Comparison of ENCODE assay signal across 1 cellular context in the genomic region with DNA sequence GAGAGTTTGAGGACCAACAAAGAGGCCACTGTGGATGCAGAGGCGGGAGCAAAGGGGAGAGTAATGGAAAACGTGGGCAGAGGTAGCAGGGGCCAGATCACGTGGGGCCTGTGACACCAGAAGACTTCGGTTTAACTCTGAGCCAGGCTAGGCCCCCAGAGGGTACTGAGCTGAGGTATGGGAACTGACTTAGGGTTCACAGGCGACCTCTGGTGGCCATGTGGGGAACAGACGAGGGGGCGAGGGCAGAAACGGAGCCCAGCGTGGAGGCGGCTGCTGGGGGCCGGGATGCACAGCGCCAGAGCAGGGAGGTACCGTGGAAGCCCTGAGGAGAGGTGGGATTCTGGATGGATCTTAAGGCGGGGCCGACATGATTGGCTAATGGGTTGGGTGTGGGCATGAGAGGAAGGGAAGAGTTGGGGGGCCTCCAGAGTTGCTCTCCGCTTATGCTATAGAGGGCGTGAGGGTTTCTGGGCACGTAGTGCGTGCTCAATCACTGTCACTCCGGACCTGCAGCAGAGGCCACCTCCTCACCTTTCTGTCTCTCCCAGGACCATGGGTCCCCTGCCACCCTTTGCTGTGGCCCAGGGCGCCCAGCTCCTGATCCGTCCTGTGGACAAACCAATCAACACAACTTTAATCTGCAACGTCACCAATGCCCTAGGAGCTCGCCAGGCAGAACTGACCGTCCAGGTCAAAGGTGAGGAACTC.
A peak's percentile ranks its signal among the peaks of the same experiment; 100 is the strongest.
TF ChIP-seq lines count a peak whose summit lies in the region.

No MANE protein-coding gene starts in this region.

TF ChIP-seq in HepG2, 621 proteins besides CTCF, POLR2A, EP300 and RAD21 (continued from another document):
- no peak for TF ChIP-seq ZNF512B (CRISPR knock-in tag; IDR thresholded peaks at IDR 0.05; ENCODE audit: borderline replicate concordance)
- TF ChIP-seq HNF1B (CRISPR knock-in tag; IDR thresholded peaks at IDR 0.05), result 0 out of 2 replicates have a peak, but pooled peaks have one; percentile 10
- peak; percentile 50; the same call in 1 of the 2 replicates for TF ChIP-seq SPEN (CRISPR knock-in tag; IDR thresholded peaks at IDR 0.05; ENCODE audit: low read depth)
- no peak for TF ChIP-seq HOXA7 (CRISPR knock-in tag; IDR thresholded peaks at IDR 0.05)
- peak; percentile 21 for TF ChIP-seq YY1 (IDR thresholded peaks at IDR 0.05; ENCODE audit: insufficient read depth, insufficient replicate concordance, low read depth, low read length)
- TF ChIP-seq PRPF4 (IDR thresholded peaks at IDR 0.05; ENCODE audit: low read depth, low read length, poor library complexity, severe bottlenecking), result no peak
- TF ChIP-seq ZNF703 (CRISPR knock-in tag; IDR thresholded peaks at IDR 0.05; ENCODE audit: borderline replicate concordance), result no peak
- TF ChIP-seq BRD4 (CRISPR knock-in tag; IDR thresholded peaks at IDR 0.05), result no peak
- no peak for TF ChIP-seq ZNF773 (CRISPR knock-in tag; IDR thresholded peaks at IDR 0.05; ENCODE audit: borderline replicate concordance)
- peak; percentile 57 for TF ChIP-seq POLR2G (IDR thresholded peaks at IDR 0.05; ENCODE audit: low read depth, low read length)
- TF ChIP-seq ZNF12 (CRISPR knock-in tag; IDR thresholded peaks at IDR 0.05), result no peak
- peak; percentile 58; the same call in 1 of the 2 replicates for TF ChIP-seq HNRNPL (IDR thresholded peaks at IDR 0.05; ENCODE audit: low read depth, low read length)
- TF ChIP-seq DPF2 (CRISPR knock-in tag; IDR thresholded peaks at IDR 0.05; ENCODE audit: borderline replicate concordance, low read depth), result no peak
- no peak for TF ChIP-seq POLR2AphosphoS5 (IDR thresholded peaks at IDR 0.05; ENCODE audit: low read depth, low read length)
- TF ChIP-seq HNRNPK (IDR thresholded peaks at IDR 0.05; ENCODE audit: low read depth, low read length, poor library complexity, severe bottlenecking), result peak; percentile 21
- TF ChIP-seq BORCS8-MEF2B (CRISPR knock-in tag; IDR thresholded peaks at IDR 0.05), result 0 out of 2 replicates have a peak, but pooled peaks have one; percentile 24
- TF ChIP-seq, protein P1, sequence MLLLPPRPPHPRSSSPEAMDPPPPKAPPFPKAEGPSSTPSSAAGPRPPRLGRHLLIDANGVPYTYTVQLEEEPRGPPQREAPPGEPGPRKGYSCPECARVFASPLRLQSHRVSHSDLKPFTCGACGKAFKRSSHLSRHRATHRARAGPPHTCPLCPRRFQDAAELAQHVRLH (CRISPR knock-in tag; IDR thresholded peaks at IDR 0.05; ENCODE audit: borderline replicate concordance, low read depth), result peak; percentile 43; the same call in 1 of the 2 replicates
- TF ChIP-seq ZNF737 (CRISPR knock-in tag; IDR thresholded peaks at IDR 0.05; ENCODE audit: borderline replicate concordance), result no peak
- TF ChIP-seq PHF8 (CRISPR knock-in tag; IDR thresholded peaks at IDR 0.05), result no peak
- TF ChIP-seq ZFP36L1 (CRISPR knock-in tag; IDR thresholded peaks at IDR 0.05), result no peak
- peak; percentile 27 for TF ChIP-seq SRSF1 (optimal IDR thresholded peaks at IDR 0.05; ENCODE audit: low read depth, low read length)
